25 cellular contexts compared by ENCODE assay signal in the genomic region with DNA sequence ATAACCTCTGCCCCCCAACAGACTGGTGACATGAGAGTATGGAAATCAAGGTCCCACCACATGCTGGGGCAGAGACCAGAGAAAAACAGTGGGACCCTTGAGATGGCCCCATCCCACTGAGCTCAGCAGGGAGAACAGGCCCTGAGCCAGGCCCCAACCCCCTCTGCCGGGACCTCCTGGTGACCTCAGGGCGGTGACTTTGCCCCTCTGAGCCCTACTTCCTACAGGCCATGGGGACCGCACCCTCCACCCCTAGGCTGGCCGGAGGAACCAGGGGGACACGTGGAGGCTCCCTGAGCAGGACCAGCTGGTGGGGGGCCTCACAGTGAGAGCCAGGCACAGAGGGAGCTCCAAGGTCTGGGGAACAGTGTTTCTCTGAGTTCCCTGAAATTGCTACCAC. TPM values are rescaled to one million over a fixed set of nuclear protein-coding genes. Genes with fewer than 3 reads are reported as not detected.
"Had no signal": no experiment of that assay in that cellular context is flagged by ENCODE, and none has a peak within 500 bp of the region (broad histone marks: within the 10 kb centered on the region; RNA-seq: fewer than 3 reads in every experiment).

No MANE protein-coding gene starts in this region.

- H3K9me3 ChIP-seq: adrenal gland had no signal

- H3K27ac ChIP-seq: adrenal gland had no signal

- H3K36me3 Mint-ChIP-seq: activated naive CD8-positive, alpha-beta T cell had no signal

- H3K9me3 Mint-ChIP-seq: activated B cell treated with CpG ODN at 0.5 μM for 24 hours; activated CD4-positive, alpha-beta T cell treated with anti-CD3 and anti-CD28 coated beads, Interleukin-2, amount 10 ng/mL, durations not matched to agents 24 days and 14 days; activated T-cell treated with anti-CD3 and anti-CD28 coated beads, Interleukin-2, amount 50 U/mL, for 4 hours had no signal

- H3K4me1 ChIP-seq: adrenal gland had no signal

- ATAC-seq: activated T-cell treated with anti-CD3 and anti-CD28 coated beads, Interleukin-2, amount 50 U/mL, for 4 hours; T-helper 17 cell had no signal

- FAIRE-seq: RCC 7860, TTC549 had no signal

- H3K27ac Mint-ChIP-seq: activated B cell treated with CpG ODN at 0.5 μM for 24 hours; activated CD4-positive, alpha-beta T cell treated with anti-CD3 and anti-CD28 coated beads, Interleukin-2, amount 10 ng/mL, durations not matched to agents 24 days and 14 days; activated naive CD8-positive, alpha-beta T cell; T-helper 17 cell had no signal

- H3K36me3 ChIP-seq: adrenal gland had no signal

- DNase-seq: activated B cell treated with CpG ODN at 0.5 μM for 24 hours; activated CD4-positive, alpha-beta T cell treated with anti-CD3 and anti-CD28 coated beads for 1 hour; activated CD4-positive, alpha-beta T cell treated with anti-CD3 and anti-CD28 coated beads, Interleukin-2, amount 10 ng/mL, durations not matched to agents 24 days and 14 days; activated CD4-positive, alpha-beta T cell treated with anti-CD3 and anti-CD28 coated beads, Interleukin-2, amount 50 U/mL, for 48 hours; activated CD8-positive, alpha-beta memory T cell treated with anti-CD3 and anti-CD28 coated beads for 24 hours; activated effector memory CD4-positive, alpha-beta T cell treated with anti-CD3 and anti-CD28 coated beads, Interleukin-2, amount 50 U/mL, for 16 hours; activated naive CD4-positive, alpha-beta T cell treated with Interleukin-2 at 50 U/mL for 16 hours; activated T-cell treated with anti-CD3 and anti-CD28 coated beads, Interleukin-2, amount 50 U/mL, for 4 hours; adrenal gland; anterior cingulate cortex; caudate nucleus; Kasumi-1; NCI-H1105 treated with DMSO at 0.1 percent for 48 hours; NCI-H1436 treated with DMSO at 0.1 percent for 48 hours; NCI-H187; NCI-H2081; NCI-H510A treated with DMSO at 0.1 percent for 48 hours; NCI-H69; NK-92 treated with Interleukin-12 subunit alpha and Interleukin-12 subunit beta, amount 100 ng/mL, for 24 hours; SIG-M5; T-helper 17 cell; T-helper 9 cell had no signal

- H3K4me3 ChIP-seq: adrenal gland had no signal

- H3K4me1 Mint-ChIP-seq: activated B cell treated with CpG ODN at 0.5 μM for 24 hours, T-helper 17 cell had no signal

- H3K4me3 Mint-ChIP-seq: activated B cell treated with CpG ODN at 0.5 μM for 24 hours; activated CD4-positive, alpha-beta T cell treated with anti-CD3 and anti-CD28 coated beads, Interleukin-2, amount 10 ng/mL, durations not matched to agents 24 days and 14 days; activated naive CD8-positive, alpha-beta T cell; activated T-cell treated with anti-CD3 and anti-CD28 coated beads, Interleukin-2, amount 50 U/mL, for 4 hours; T-helper 17 cell had no signal

RNA-seq across cellular contexts. Expression of gene PRSS33, which starts 48.7 kb away (rescaled TPM):
- total RNA-seq: activated B cell treated with CpG ODN at 0.5 μM for 24 hours; activated CD4-positive, alpha-beta T cell treated with anti-CD3 and anti-CD28 coated beads, Interleukin-2, amount 10 ng/mL, durations not matched to agents 24 days and 14 days; adrenal gland; T-helper 17 cell had no signal
- polyA plus RNA-seq: adrenal gland had no signal
